Comparison of ENCODE assay signal across 9 cellular contexts in genomic region chr17:19361975-19362292, GRCh38. TPM values are rescaled to one million over a fixed set of nuclear protein-coding genes. Genes with fewer than 3 reads are reported as not detected.
DNase-seq lines count a peak whose midpoint lies in the region; ATAC-seq, FAIRE-seq and TF ChIP-seq lines count a peak whose summit lies in the region.
"Had no signal": no experiment of that assay in that cellular context is flagged by ENCODE, and none has a peak within 500 bp of the region (broad histone marks: within the 10 kb centered on the region; RNA-seq: fewer than 3 reads in every experiment).

No MANE protein-coding gene starts in this region.

- H3K27me3 ChIP-seq in GM12878 (replicated peaks in 1 of 2; ENCODE audit: control insufficient read depth in 2 of 2, insufficient read depth in 2 of 2, low read length in 1 of 2) (no peaks in the 10 kb centered on the region; a peak in 2 of 4 replicates), lower lobe of right lung (ENCODE audit: low read depth) (no peaks in the 10 kb centered on the region), thyroid gland (no peaks in the 10 kb centered on the region)

- H3K36me3 ChIP-seq in GM12878 (ENCODE audit: control insufficient read depth in 2 of 2, insufficient read depth in 2 of 2, low read length in 1 of 2) = no peaks in the 10 kb centered on the region
- H3K36me3 ChIP-seq in lower lobe of right lung = no peaks in the 10 kb centered on the region
- peaks cover 3 to 4% of the 10 kb centered on the region in 2 donors for H3K36me3 ChIP-seq in thyroid gland

- RAD21 ChIA-PET in GM12878 (lab: Charles Lee; ENCODE audit: unreplicated experiment) = interaction anchor here (1.4 to 4.4 kb wide), 3 partner anchors 16 to 85 kb away, joined by 8 to 35 read pairs (median 21); partner anchors contain the start of gene MAPK7

- TF ChIP-seq RAD21 in GM12878 (IDR thresholded peaks at IDR 0.05; ENCODE audit: insufficient read depth, low read depth, low read length) = no peak

- H3K36me3 Mint-ChIP-seq in activated CD8-positive, alpha-beta memory T cell treated with anti-CD3 and anti-CD28 coated beads, Interleukin-2, amount 10 ng/mL, durations not matched to agents 7 days and 5 days = no peaks in the 10 kb centered on the region

- H3K4me3 ChIP-seq in GM12878 (peak overlapping the region; percentile 85), lower lobe of right lung (peak overlapping the region; percentile 82), thyroid gland (replicated peaks in 1 of 3) (peak overlapping the region; percentile 43 to 66 (median 63))

- 38% methylated on average over 13 of the region's 16 CpGs for WGBS in GM12878 (ENCODE audit: insufficient coverage, insufficient replicate concordance, low lambda C conversion rate, missing lambda C conversion rate)
- WGBS in thyroid gland, 2 donors = 14 to 28% methylated on average over 9 to 16 of the region's 16 CpGs

- peak overlapping the region; percentile 98 for H2AFZ ChIP-seq in GM12878 (ENCODE audit: control insufficient read depth, low read depth, low read length)

- TF ChIP-seq POLR2A in GM12878 (IDR thresholded peaks at IDR 0.05; ENCODE audit: low read depth, low read length) = no peak
- TF ChIP-seq POLR2A in thyroid gland (IDR thresholded peaks at IDR 0.05) = no peak

- H3K27me3 Mint-ChIP-seq in activated CD8-positive, alpha-beta memory T cell treated with anti-CD3 and anti-CD28 coated beads, Interleukin-2, amount 10 ng/mL, durations not matched to agents 7 days and 5 days = peaks cover 16% of the 10 kb centered on the region

- H3K9me3 Mint-ChIP-seq in activated CD8-positive, alpha-beta memory T cell treated with anti-CD3 and anti-CD28 coated beads, Interleukin-2, amount 10 ng/mL, durations not matched to agents 7 days and 5 days (ENCODE audit: low read depth) = no peaks in the 10 kb centered on the region

- no peak for TF ChIP-seq EP300 in GM12878 (IDR thresholded peaks at IDR 0.05; ENCODE audit: borderline replicate concordance in 1 of 2, control insufficient read depth in 1 of 2, low read depth in 2 of 2, low read length in 2 of 2)

- CTCF ChIA-PET in activated CD8-positive, alpha-beta memory T cell treated with anti-CD3 and anti-CD28 coated beads, Interleukin-2, amount 10 ng/mL, durations not matched to agents 7 days and 5 days (lab: Charles Lee) = interaction anchor here (1.0 to 8.9 kb wide), 12 partner anchors 13 to 401 kb away, joined by 4 to 114 read pairs (median 6); partner anchors contain the start of genes ALDH3A2 and MAPK7
- CTCF ChIA-PET in GM12878 (lab: Yijun Ruan, JAX) = interaction anchor here (1.4 to 4.6 kb wide), 11 partner anchors 8 to 103 kb away, joined by 4 to 66 read pairs (median 7); partner anchors contain the start of gene MAPK7

- H3K4me2 ChIP-seq in GM12878 (ENCODE audit: control insufficient read depth, insufficient read depth) = peak overlapping the region; percentile 97

- H3K4me3 Mint-ChIP-seq in activated CD8-positive, alpha-beta memory T cell treated with anti-CD3 and anti-CD28 coated beads, Interleukin-2, amount 10 ng/mL, durations not matched to agents 7 days and 5 days = peak overlapping the region; percentile 36

- H3K4me1 ChIP-seq in GM12878 (ENCODE audit: control insufficient read depth, insufficient read depth, low read length) (peaks cover 7% of the 10 kb centered on the region), lower lobe of right lung (peaks cover 13% of the 10 kb centered on the region), thyroid gland (peaks cover 12 to 13% of the 10 kb centered on the region in 2 donors)

- peaks cover 10% of the 10 kb centered on the region for H3K4me1 Mint-ChIP-seq in activated CD8-positive, alpha-beta memory T cell treated with anti-CD3 and anti-CD28 coated beads, Interleukin-2, amount 10 ng/mL, durations not matched to agents 7 days and 5 days

- DNase-seq in activated CD8-positive, alpha-beta memory T cell treated with anti-CD3 and anti-CD28 coated beads, Interleukin-2, amount 10 ng/mL, durations not matched to agents 7 days and 5 days = no peak
- DNase-seq in activated CD8-positive, alpha-beta memory T cell treated with anti-CD3 and anti-CD28 coated beads, Interleukin-2, amount 50 U/mL, for 48 hours = no peak
- DNase-seq in GM12878 (ENCODE audit: low read depth, low spot score) (no peak), lower lobe of right lung (no peak), thyroid gland (no peak), GM13976 (ENCODE audit: low spot score) (no peak)

- no peaks in the 10 kb centered on the region for H3K79me2 ChIP-seq in GM12878 (ENCODE audit: control insufficient read depth, insufficient read depth, low read length)

- no peak overlapping the region for H3K27ac ChIP-seq in GM12878 (ENCODE audit: control insufficient read depth, insufficient read depth)
- H3K27ac ChIP-seq in lower lobe of right lung = peak overlapping the region; percentile 83
- H3K27ac ChIP-seq in thyroid gland = peak overlapping the region; percentile 50 to 93 (median 92)

- POLR2A ChIA-PET in GM12878 (lab: Charles Lee) = no interaction called here

- no peaks in the 10 kb centered on the region for H3K9me3 ChIP-seq in GM12878 (replicated peaks; ENCODE audit: control insufficient read depth, insufficient read depth, low read length)
- no peaks in the 10 kb centered on the region for H3K9me3 ChIP-seq in lower lobe of right lung
- no peaks in the 10 kb centered on the region for H3K9me3 ChIP-seq in thyroid gland

- no peak for TF ChIP-seq CTCF in GM12878 (IDR thresholded peaks at IDR 0.05 in 2 of 3, conservative IDR thresholded peaks at IDR 0.05 in 1 of 3; ENCODE audit: control insufficient read depth in 2 of 3, extremely low read depth in 1 of 3, insufficient read depth in 1 of 3, low read depth in 3 of 3, low read length in 3 of 3)
- TF ChIP-seq CTCF in lower lobe of right lung (IDR thresholded peaks at IDR 0.05) = no peak
- no peak for TF ChIP-seq CTCF in thyroid gland (IDR thresholded peaks at IDR 0.05)
- TF ChIP-seq CTCF in GM13976 (IDR thresholded peaks at IDR 0.05; ENCODE audit: borderline replicate concordance, control extremely low read depth, extremely low read depth, insufficient read depth, missing control alignments) = no peak

- intact Hi-C loops in GM12878 (cut with micrococcal nuclease; ENCODE audit: unreplicated experiment) = loop anchor here (1.0 to 10.0 kb wide), 4 partner anchors 85 to 405 kb away; partner anchors contain the start of gene ALDH3A2
- intact Hi-C loops in lower lobe of right lung (cut with DNase I) = no loop called here
- intact Hi-C loops in thyroid gland (cut with DNase I) = loop anchor here (5.0 to 10.0 kb wide), 2 partner anchors 85 to 403 kb away; no protein-coding TSS in a partner anchor

- BruUV-seq in GM12878 (replicated peaks; lab: Mats Ljungman, UMichigan) = no TSS peak

- H3K9ac ChIP-seq in GM12878 (ENCODE audit: control insufficient read depth, insufficient read depth, low read length) = peak overlapping the region; percentile 32

- H4K20me1 ChIP-seq in GM12878 (ENCODE audit: control insufficient read depth, insufficient read depth) = no peaks in the 10 kb centered on the region

- no peak overlapping the region for H3K27ac Mint-ChIP-seq in activated CD8-positive, alpha-beta memory T cell treated with anti-CD3 and anti-CD28 coated beads, Interleukin-2, amount 10 ng/mL, durations not matched to agents 7 days and 5 days

- SMC1A ChIA-PET in GM12878 (lab: Charles Lee; ENCODE audit: uncharacterized antibody, unreplicated experiment) = interaction anchor here (1.2 to 1.8 kb wide), 3 partner anchors 8 to 85 kb away, joined by 3 to 7 read pairs (median 4); no protein-coding TSS in a partner anchor

- no peak for ATAC-seq in activated CD8-positive, alpha-beta memory T cell treated with anti-CD3 and anti-CD28 coated beads, Interleukin-2, amount 10 ng/mL, durations not matched to agents 7 days and 5 days
- ATAC-seq in GM12878 (no peak), lower lobe of right lung (no peak), GM19324 (IDR thresholded peaks at IDR 0.05; ENCODE audit: low FRiP score, unreplicated experiment) (no peak), HG02884 (IDR thresholded peaks at IDR 0.05; ENCODE audit: unreplicated experiment) (no peak)

- in situ Hi-C loops in GM12878 (cut with MboI) (loop anchor here (5.0 kb wide), 1 partner anchor 85 kb away; no protein-coding TSS in a partner anchor), GM13976 (cut with MboI; ENCODE audit: low sequenced_read_pairs, unreplicated experiment) (loop anchor here (10.0 kb wide), 2 partner anchors 93 to 403 kb away; no protein-coding TSS in a partner anchor)

- FAIRE-seq in GM12878 (lab: Jason Lieb, UNC) = no peak
- FAIRE-seq: colon had no signal

RNA-seq across cellular contexts. Expression of gene B9D1, which starts 0.6 kb away (rescaled TPM):
- total RNA-seq in activated CD8-positive, alpha-beta memory T cell treated with anti-CD3 and anti-CD28 coated beads, Interleukin-2, amount 10 ng/mL, durations not matched to agents 7 days and 5 days = 1 to 10 TPM; 1.1 to 2.6 TPM
- 11.3 and 12.0 TPM in 2 replicates for total RNA-seq in GM12878 (2013; cell fraction: nucleolus; rRNA removed)
- total RNA-seq in GM12878 (2014; rRNA removed) (8.3 and 9.4 TPM in 2 replicates), GM12878 (2014; rRNA removed; fragmentation: Illumina TruSeq; extraction: Trizol) (4.5 and 5.9 TPM in 2 replicates), GM12878 (2021) (8.1 and 9.5 TPM in 2 replicates), lower lobe of right lung (11.3 TPM), thyroid gland (100 to 1,000 TPM in 2 of 4 donors, 10 to 100 TPM in 2; 45.0 to 104 (median 90.3) TPM)
- 12.7 TPM for polyA plus RNA-seq in GM12878 (2011; ENCODE audit: low read depth)
- polyA plus RNA-seq in GM12878 (2011; rRNA removed) (5.0 and 10.4 TPM in 2 replicates), GM12878 (2014; fragmentation: Illumina TruSeq; extraction: Trizol) (4.9 and 8.7 TPM in 2 replicates), GM12878 (2014; fragmentation: Nextera tagmentation; extraction: Ambion mirVana) (10 to 100 TPM in 1 of 2 experiments, 1 to 10 TPM in 1; 8.2 to 10.2 TPM), GM12878 (2014; rRNA removed) (11.8 and 14.9 TPM in 2 replicates), GM12878 (2016; fragmentation: Nextera tagmentation; extraction: Ambion mirVana) (10 to 100 TPM; 16.4 to 18.3 TPM)
- polyA plus RNA-seq in GM12878 (2011; cell fraction: cytosol; rRNA removed) = 15.0 TPM in 2 replicates
- 14.0 and 16.5 TPM in 2 replicates for polyA plus RNA-seq in GM12878 (2011; cell fraction: nucleus; rRNA removed)
- polyA plus RNA-seq in GM12878 (2012) = 8.7 and 8.9 TPM in 2 replicates
- 6.3 and 9.0 TPM in 2 replicates for polyA minus RNA-seq in GM12878 (2011; rRNA and poly(A)+ RNA removed)
- 1.5 and 3.7 TPM in 2 replicates for polyA minus RNA-seq in GM12878 (2011; cell fraction: cytosol; rRNA and poly(A)+ RNA removed)
- polyA minus RNA-seq in GM12878 (2011; cell fraction: nucleus; rRNA and poly(A)+ RNA removed) = 2.9 and 5.4 TPM in 2 replicates

RNA-seq across cellular contexts. Expression of gene MAPK7, which starts 16.4 kb away (rescaled TPM):
- total RNA-seq in activated CD8-positive, alpha-beta memory T cell treated with anti-CD3 and anti-CD28 coated beads, Interleukin-2, amount 10 ng/mL, durations not matched to agents 7 days and 5 days = 10 to 100 TPM; 16.9 to 27.8 TPM
- total RNA-seq in GM12878 (2013; cell fraction: nucleolus; rRNA removed) = 20.9 and 25.3 TPM in 2 replicates
- total RNA-seq in GM12878 (2014; rRNA removed) (2.1 and 3.7 TPM in 2 replicates), GM12878 (2014; rRNA removed; fragmentation: Illumina TruSeq; extraction: Trizol) (2.1 and 2.7 TPM in 2 replicates), GM12878 (2021) (11.1 and 13.5 TPM in 2 replicates), lower lobe of right lung (22.2 TPM), thyroid gland (10 to 100 TPM; 22.4 to 46.5 (median 31.3) TPM)
- polyA plus RNA-seq in GM12878 (2011; ENCODE audit: low read depth) = 6.9 TPM
- polyA plus RNA-seq in GM12878 (2011; rRNA removed) (1.6 and 3.2 TPM in 2 replicates), GM12878 (2014; fragmentation: Illumina TruSeq; extraction: Trizol) (5.1 and 7.8 TPM in 2 replicates), GM12878 (2014; fragmentation: Nextera tagmentation; extraction: Ambion mirVana) (1 to 10 TPM in 1 of 2 experiments, under 1 TPM in 1; 0.37 to 1.3 TPM), GM12878 (2014; rRNA removed) (7.6 and 12.0 TPM in 2 replicates), GM12878 (2016; fragmentation: Nextera tagmentation; extraction: Ambion mirVana) (10 to 100 TPM in 1 of 2 experiments, 1 to 10 TPM in 1; 8.2 to 11.1 TPM)
- polyA plus RNA-seq in GM12878 (2011; cell fraction: cytosol; rRNA removed) = 4.5 and 5.4 TPM in 2 replicates
- polyA plus RNA-seq in GM12878 (2011; cell fraction: nucleus; rRNA removed) = 15.6 and 17.1 TPM in 2 replicates
- polyA plus RNA-seq in GM12878 (2012) = 7.0 and 10.0 TPM in 2 replicates
- polyA minus RNA-seq in GM12878 (2011; rRNA and poly(A)+ RNA removed) = 11.0 and 17.0 TPM in 2 replicates
- 6.4 TPM in 2 replicates for polyA minus RNA-seq in GM12878 (2011; cell fraction: cytosol; rRNA and poly(A)+ RNA removed)
- 19.1 and 30.2 TPM in 2 replicates for polyA minus RNA-seq in GM12878 (2011; cell fraction: nucleus; rRNA and poly(A)+ RNA removed)

RNA-seq across cellular contexts. Expression of gene MFAP4, which starts 25.1 kb away (rescaled TPM):
- not detected for total RNA-seq in activated CD8-positive, alpha-beta memory T cell treated with anti-CD3 and anti-CD28 coated beads, Interleukin-2, amount 10 ng/mL, durations not matched to agents 7 days and 5 days
- not detected in 2 replicates for total RNA-seq in GM12878 (2013; cell fraction: nucleolus; rRNA removed)
- not detected in 2 replicates for total RNA-seq in GM12878 (2014; rRNA removed)
- total RNA-seq in GM12878 (2014; rRNA removed; fragmentation: Illumina TruSeq; extraction: Trizol) = not detected in 2 replicates
- total RNA-seq in GM12878 (2021) = 0.13 and 0.28 TPM in 2 replicates
- polyA plus RNA-seq in GM12878 (2011; ENCODE audit: low read depth) = not detected
- polyA plus RNA-seq in GM12878 (2011; rRNA removed) = not detected in 2 replicates
- polyA plus RNA-seq in GM12878 (2011; cell fraction: cytosol; rRNA removed) = not detected in 2 replicates
- polyA plus RNA-seq in GM12878 (2011; cell fraction: nucleus; rRNA removed) = not detected in 2 replicates
- polyA plus RNA-seq in GM12878 (2012) = not detected in 2 replicates
- not detected in 2 replicates for polyA plus RNA-seq in GM12878 (2014; fragmentation: Illumina TruSeq; extraction: Trizol)
- polyA plus RNA-seq in GM12878 (2014; fragmentation: Nextera tagmentation; extraction: Ambion mirVana) = not detected
- not detected in 2 replicates for polyA plus RNA-seq in GM12878 (2014; rRNA removed)
- polyA plus RNA-seq in GM12878 (2016; fragmentation: Nextera tagmentation; extraction: Ambion mirVana) = under 1 TPM; 0.08 to 0.09 TPM
- not detected in 2 replicates for polyA minus RNA-seq in GM12878 (2011; rRNA and poly(A)+ RNA removed)
- not detected in 2 replicates for polyA minus RNA-seq in GM12878 (2011; cell fraction: cytosol; rRNA and poly(A)+ RNA removed)
- not detected in 2 replicates for polyA minus RNA-seq in GM12878 (2011; cell fraction: nucleus; rRNA and poly(A)+ RNA removed)
- 179 TPM for total RNA-seq in lower lobe of right lung
- total RNA-seq in thyroid gland = 100 to 1,000 TPM in 1 of 4 donors, 10 to 100 TPM in 3; 12.6 to 105 (median 53.5) TPM

RNA-seq across cellular contexts. Expression of gene RNF112, which starts 49.1 kb away (rescaled TPM):
- under 1 TPM; 0.14 to 0.20 TPM for total RNA-seq in activated CD8-positive, alpha-beta memory T cell treated with anti-CD3 and anti-CD28 coated beads, Interleukin-2, amount 10 ng/mL, durations not matched to agents 7 days and 5 days
- 1.7 and 1.9 TPM in 2 replicates for total RNA-seq in GM12878 (2013; cell fraction: nucleolus; rRNA removed)
- total RNA-seq in GM12878 (2014; rRNA removed) (not detected in 2 replicates), GM12878 (2014; rRNA removed; fragmentation: Illumina TruSeq; extraction: Trizol) (not detected in 2 replicates), GM12878 (2021) (not detected in 2 replicates), lower lobe of right lung (1.8 TPM), thyroid gland (1 to 10 TPM in 3 of 4 donors, under 1 TPM in 1; 0.83 to 3.5 (median 2.2) TPM)
- polyA plus RNA-seq in GM12878 (2011; ENCODE audit: low read depth) = not detected
- polyA plus RNA-seq in GM12878 (2011; rRNA removed) (0.03 TPM in 1 of 2 replicates, not detected in the other), GM12878 (2014; fragmentation: Illumina TruSeq; extraction: Trizol) (not detected in 2 replicates), GM12878 (2014; fragmentation: Nextera tagmentation; extraction: Ambion mirVana) (not detected), GM12878 (2014; rRNA removed) (not detected in 2 replicates), GM12878 (2016; fragmentation: Nextera tagmentation; extraction: Ambion mirVana) (not detected)
- 0.01 TPM in 1 of 2 replicates, not detected in the other for polyA plus RNA-seq in GM12878 (2011; cell fraction: cytosol; rRNA removed)
- 0.12 and 0.70 TPM in 2 replicates for polyA plus RNA-seq in GM12878 (2011; cell fraction: nucleus; rRNA removed)
- polyA plus RNA-seq in GM12878 (2012) = 0.07 and 0.28 TPM in 2 replicates
- not detected in 2 replicates for polyA minus RNA-seq in GM12878 (2011; rRNA and poly(A)+ RNA removed)
- not detected in 2 replicates for polyA minus RNA-seq in GM12878 (2011; cell fraction: cytosol; rRNA and poly(A)+ RNA removed)
- polyA minus RNA-seq in GM12878 (2011; cell fraction: nucleus; rRNA and poly(A)+ RNA removed) = not detected in 2 replicates

Comparison
In these comparisons a context has a peak if more than half of its experiments do, and no peak if none do; other contexts are left out.
1. RNA of gene MFAP4, which starts 25.1 kb away (total RNA-seq): 179 TPM in lower lobe of right lung (single experiment) and 12.6 to 105 TPM in thyroid gland; not detected in activated CD8-positive, alpha-beta memory T cell treated with anti-CD3 and anti-CD28 coated beads, Interleukin-2, amount 10 ng/mL, durations not matched to agents 7 days and 5 days and 0.13 to 0.28 TPM in GM12878; every median in the first group is over 10 times any median in the second.
2. Peak in every context shown above with its lines, with median percentiles within 50 percentile points of each other: H3K4me3 ChIP-seq.